ENCODE assay signal across 12 cellular contexts in the genomic region with DNA sequence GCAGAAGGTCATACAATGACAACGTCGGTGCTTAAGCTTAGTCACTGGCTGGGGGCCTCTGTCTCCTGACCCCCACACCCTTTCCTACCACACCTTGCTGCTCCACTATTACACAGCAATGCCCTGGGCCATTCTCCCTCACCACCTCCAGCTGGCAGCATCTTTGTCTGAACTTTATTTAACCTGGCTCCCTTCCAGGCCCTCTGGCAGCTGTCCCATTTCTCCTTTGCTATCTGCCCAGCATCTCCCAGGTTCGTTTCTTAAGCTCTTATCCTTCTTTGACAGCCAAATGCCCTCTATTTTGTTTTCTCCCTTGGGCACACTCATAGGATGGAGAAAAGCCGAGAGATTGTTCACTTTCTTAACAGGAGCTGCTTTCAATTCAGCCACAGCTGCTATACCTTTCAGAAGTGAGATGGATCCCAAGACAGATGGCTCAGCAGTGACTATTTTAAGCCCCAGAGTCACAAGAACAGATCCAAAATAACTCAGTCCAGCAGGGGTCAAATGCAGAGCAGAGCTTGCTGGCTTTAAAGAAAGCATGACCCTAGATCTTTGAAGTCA.
DNase-seq lines count a peak whose midpoint lies in the region; ATAC-seq and TF ChIP-seq lines count a peak whose summit lies in the region.
"Had no signal": no experiment of that assay in that cellular context is flagged by ENCODE, and none has a peak within 500 bp of the region (broad histone marks: within the 10 kb centered on the region; RNA-seq: fewer than 3 reads in every experiment).

No MANE protein-coding gene starts in this region.

- H3K4me1 ChIP-seq in foreskin keratinocyte = no peaks in the 10 kb centered on the region

- DNase-seq in HT-29 (ENCODE audit: low spot score) (peak; percentile 55), NCI-H69 (lab: John Stamatoyannopoulos, UW) (peak; percentile 98), foreskin keratinocyte (peak in 1 of 2 donors; percentile 52), retina (peak; percentile 29), NOMO-1 treated with DMSO at 0.1 percent for 48 hours (lab: John Stamatoyannopoulos, UW; ENCODE audit: unreplicated experiment) (no peak), GM19240 (ENCODE audit: insufficient read length, low spot score) (no peak)
- DNase-seq in stimulated activated CD4-positive, alpha-beta T cell treated with anti-CD3 and anti-CD28 coated beads, Interleukin-12 subunit alpha, Interleukin-12 subunit beta, amount 100 ng/mL, for 4 hours = no peak
- DNase-seq: activated CD8-positive, alpha-beta T cell treated with anti-CD3 and anti-CD28 coated beads, Interleukin-2, amount 10 ng/mL, durations not matched to agents 7 days and 5 days; effector CD4-positive, alpha-beta T cell; naive B cell had no signal

- no peaks in the 10 kb centered on the region for H3K27me3 ChIP-seq in foreskin keratinocyte

- no peak overlapping the region for H3K27ac ChIP-seq in foreskin keratinocyte

- ATAC-seq in foreskin keratinocyte (peak; percentile 88), GM21723 (IDR thresholded peaks at IDR 0.05; ENCODE audit: unreplicated experiment) (no peak)
- ATAC-seq: activated CD8-positive, alpha-beta T cell treated with anti-CD3 and anti-CD28 coated beads, Interleukin-2, amount 10 ng/mL, durations not matched to agents 7 days and 5 days; HCT116 had no signal

- peak; percentile 1 for TF ChIP-seq CTCF in foreskin keratinocyte (conservative IDR thresholded peaks at IDR 0.05)

Comparison
In these comparisons a context has a peak if more than half of its experiments do, and no peak if none do; other contexts are left out.
1. DNase-seq: peak in HT-29 (single experiment), NCI-H69 (single experiment) and retina (single experiment); none in NOMO-1 treated with DMSO at 0.1 percent for 48 hours (single experiment), GM19240 (single experiment) and stimulated activated CD4-positive, alpha-beta T cell treated with anti-CD3 and anti-CD28 coated beads, Interleukin-12 subunit alpha, Interleukin-12 subunit beta, amount 100 ng/mL, for 4 hours (single experiment).